ENCODE assay signal across 22 cellular contexts in genomic region chr5:77262685-77263084, GRCh38. TPM values are rescaled to one million over a fixed set of nuclear protein-coding genes. Genes with fewer than 3 reads are reported as not detected.
"Had no signal": no experiment of that assay in that cellular context is flagged by ENCODE, and none has a peak within 500 bp of the region (broad histone marks: within the 10 kb centered on the region; RNA-seq: fewer than 3 reads in every experiment).

No MANE protein-coding gene starts in this region.

- H3K36me3 ChIP-seq: adrenal gland, breast epithelium, tibial nerve, vagina had no signal

- H3K9me3 ChIP-seq: adrenal gland, breast epithelium, tibial nerve, vagina had no signal

- H3K4me1 ChIP-seq: adrenal gland, breast epithelium, tibial nerve, vagina had no signal

- H3K27ac ChIP-seq: adrenal gland, breast epithelium, coronary artery, tibial nerve, vagina had no signal

- H3K27me3 ChIP-seq: adrenal gland, breast epithelium, tibial nerve, vagina had no signal

- ATAC-seq: activated T-cell treated with anti-CD3 and anti-CD28 coated beads, Interleukin-2, amount 50 U/mL, for 4 hours had no signal

- DNase-seq: activated CD4-positive, alpha-beta T cell treated with anti-CD3 and anti-CD28 coated beads, Interleukin-2, amount 10 ng/mL, durations not matched to agents 7 days and 5 days; activated CD8-positive, alpha-beta memory T cell treated with anti-CD3 and anti-CD28 coated beads, Interleukin-2, amount 50 U/mL, for 4 hours; activated effector memory CD4-positive, alpha-beta T cell treated with Interleukin-2 at 50 U/mL for 16 hours; activated naive CD4-positive, alpha-beta T cell treated with anti-CD3 and anti-CD28 coated beads, Interleukin-2, amount 50 U/mL, for 16 hours; activated T-cell treated with anti-CD3 and anti-CD28 coated beads, Interleukin-2, amount 50 U/mL, for 4 hours; adrenal gland; hypothalamus; islet precursor cell; mammary epithelial cell; nephron progenitor cell; nucleus accumbens; posterior cingulate gyrus; stimulated activated CD4-positive, alpha-beta T cell treated with anti-CD3 and anti-CD28 coated beads, Interleukin-12 subunit alpha, Interleukin-12 subunit beta, amount 100 ng/mL, for 4 hours; stimulated activated CD4-positive, alpha-beta T cell treated with anti-CD3 and anti-CD28 coated beads, Interleukin-1b, Interleukin-23, amount 100 ng/mL, for 48 hours; stimulated activated naive CD4-positive, alpha-beta T cell treated with Interleukin-2 at 50 U/mL for 16 hours; substantia nigra; T1000 had no signal

- H3K4me3 ChIP-seq: adrenal gland, breast epithelium, coronary artery, tibial nerve, vagina had no signal

RNA-seq across cellular contexts. Expression of gene PDE8B, which starts 52.2 kb away (rescaled TPM):
- total RNA-seq: activated T-cell treated with anti-CD3 and anti-CD28 coated beads, Interleukin-2, amount 50 U/mL, for 4 hours; mammary epithelial cell; myocyte had no signal
